ENCODE assay signal across 14 cellular contexts in the genomic region with DNA sequence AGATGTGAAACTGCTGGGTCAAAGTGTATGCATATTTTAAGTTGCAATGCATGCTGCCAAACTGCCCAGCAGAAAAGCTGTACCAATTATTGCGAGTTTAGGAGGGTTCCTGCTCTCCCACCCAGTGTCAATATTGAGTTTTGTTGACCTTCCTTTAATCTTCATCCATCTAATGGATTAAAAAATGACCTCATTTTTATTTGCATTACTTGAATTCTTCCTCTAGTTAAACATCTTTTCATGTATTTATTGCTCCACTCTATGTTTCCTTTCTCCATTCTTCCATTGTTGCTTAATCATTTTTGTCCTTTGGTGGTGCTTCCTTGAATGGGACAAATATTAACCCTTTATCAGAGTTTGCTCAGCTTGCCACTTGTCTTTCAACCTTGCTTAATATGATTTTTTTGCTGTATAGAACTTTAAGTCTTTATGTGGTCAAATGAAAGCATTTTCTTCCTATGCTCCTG.
"Had no signal": no experiment of that assay in that cellular context is flagged by ENCODE, and none has a peak within 500 bp of the region (broad histone marks: within the 10 kb centered on the region; RNA-seq: fewer than 3 reads in every experiment).

No MANE protein-coding gene starts in this region.

- H3K4me3 ChIP-seq: sigmoid colon, transverse colon had no signal

- ATAC-seq: activated CD8-positive, alpha-beta memory T cell treated with anti-CD3 and anti-CD28 coated beads, Interleukin-2, amount 10 ng/mL, durations not matched to agents 7 days and 5 days; activated T-cell treated with anti-CD3 and anti-CD28 coated beads, Interleukin-2, amount 50 U/mL, for 4 hours had no signal

- DNase-seq: activated CD4-positive, alpha-beta T cell treated with anti-CD3 and anti-CD28 coated beads for 1 hour; activated CD4-positive, alpha-beta T cell treated with anti-CD3 and anti-CD28 coated beads, Interleukin-2, amount 50 U/mL, for 48 hours; activated CD8-positive, alpha-beta memory T cell treated with anti-CD3 and anti-CD28 coated beads, Interleukin-2, amount 10 ng/mL, durations not matched to agents 7 days and 5 days; activated gamma-delta T cell; activated T-cell treated with anti-CD3 and anti-CD28 coated beads, Interleukin-2, amount 50 U/mL, for 4 hours; aorta; endodermal cell; mesendoderm; sigmoid colon; stimulated activated CD4-positive, alpha-beta T cell treated with anti-CD3 and anti-CD28 coated beads, Interleukin-4, amount 100 ng/mL, for 4 hours; SW 1271; transverse colon had no signal

- H3K4me1 Mint-ChIP-seq: activated CD8-positive, alpha-beta memory T cell treated with anti-CD3 and anti-CD28 coated beads, Interleukin-2, amount 10 ng/mL, durations not matched to agents 7 days and 5 days had no signal

- H3K36me3 ChIP-seq: transverse colon had no signal

- H3K36me3 Mint-ChIP-seq: activated CD8-positive, alpha-beta memory T cell treated with anti-CD3 and anti-CD28 coated beads, Interleukin-2, amount 10 ng/mL, durations not matched to agents 7 days and 5 days; activated naive CD8-positive, alpha-beta T cell had no signal

- H3K9me3 ChIP-seq: sigmoid colon, transverse colon had no signal

- H3K27me3 Mint-ChIP-seq: activated CD8-positive, alpha-beta memory T cell treated with anti-CD3 and anti-CD28 coated beads, Interleukin-2, amount 10 ng/mL, durations not matched to agents 7 days and 5 days; activated naive CD8-positive, alpha-beta T cell had no signal

- H3K4me3 Mint-ChIP-seq: activated CD8-positive, alpha-beta memory T cell treated with anti-CD3 and anti-CD28 coated beads, Interleukin-2, amount 10 ng/mL, durations not matched to agents 7 days and 5 days; activated naive CD8-positive, alpha-beta T cell; activated T-cell treated with anti-CD3 and anti-CD28 coated beads, Interleukin-2, amount 50 U/mL, for 4 hours; endodermal cell; T-helper 2 cell treated with Interferon-gamma antibody and Interleukin-4, amounts not matched to agents 5 μg/mL and 100 μg/mL, for 36 hours had no signal

- H3K27ac ChIP-seq: sigmoid colon, transverse colon had no signal

- H3K27ac Mint-ChIP-seq: activated CD8-positive, alpha-beta memory T cell treated with anti-CD3 and anti-CD28 coated beads, Interleukin-2, amount 10 ng/mL, durations not matched to agents 7 days and 5 days; activated naive CD8-positive, alpha-beta T cell; endodermal cell; T-helper 2 cell treated with Interferon-gamma antibody and Interleukin-4, amounts not matched to agents 5 μg/mL and 100 μg/mL, for 36 hours had no signal

- H3K27me3 ChIP-seq: sigmoid colon, transverse colon had no signal

- H3K9me3 Mint-ChIP-seq: activated T-cell treated with anti-CD3 and anti-CD28 coated beads, Interleukin-2, amount 50 U/mL, for 4 hours; endodermal cell; T-helper 2 cell treated with Interferon-gamma antibody and Interleukin-4, amounts not matched to agents 5 μg/mL and 100 μg/mL, for 36 hours had no signal
